24 cellular contexts compared by ENCODE assay signal in genomic region chr6:139406577-139407343, GRCh38. TPM values are rescaled to one million over a fixed set of nuclear protein-coding genes. Genes with fewer than 3 reads are reported as not detected.
DNase-seq lines count a peak whose midpoint lies in the region; ATAC-seq and TF ChIP-seq lines count a peak whose summit lies in the region.
"Had no signal": no experiment of that assay in that cellular context is flagged by ENCODE, and none has a peak within 500 bp of the region (broad histone marks: within the 10 kb centered on the region; RNA-seq: fewer than 3 reads in every experiment).

No MANE protein-coding gene starts in this region.

- no peaks in the 10 kb centered on the region for H3K36me3 ChIP-seq in parathyroid adenoma (ENCODE audit: control insufficient read depth, insufficient read depth, low read length)
- H3K36me3 ChIP-seq in tibial artery: no peaks in the 10 kb centered on the region
- no peaks in the 10 kb centered on the region for H3K36me3 ChIP-seq in transverse colon
- H3K36me3 ChIP-seq: esophagus squamous epithelium, heart left ventricle, upper lobe of right lung had no signal

- ATAC-seq in foreskin keratinocyte: no peak
- no peak for ATAC-seq in GM21737 (IDR thresholded peaks at IDR 0.05; ENCODE audit: unreplicated experiment)
- ATAC-seq: CD8-positive, alpha-beta T cell; heart left ventricle; HepG2 had no signal

- no peaks in the 10 kb centered on the region for H3K27me3 Mint-ChIP-seq in endothelial cell (ENCODE audit: unreplicated experiment)
- H3K27me3 Mint-ChIP-seq: activated CD4-positive, alpha-beta memory T cell treated with anti-CD3 and anti-CD28 coated beads for 36 hours; activated naive CD4-positive, alpha-beta T cell treated with anti-CD3 and anti-CD28 coated beads, Interleukin-2, amount 50 U/mL, for 24 hours; activated T-cell treated with anti-CD3 and anti-CD28 coated beads, Interleukin-2, amount 50 U/mL, for 24 hours had no signal

- WGBS in transverse colon (ENCODE audit: low coverage in 1 of 2), 2 donors: 79 to 91% methylated on average over 2 to 4 of the region's 4 CpGs

- H3K79me2 ChIP-seq in parathyroid adenoma: no peaks in the 10 kb centered on the region

- TF ChIP-seq CTCF in VCaP (conservative IDR thresholded peaks at IDR 0.05) (no peak), foreskin keratinocyte (conservative IDR thresholded peaks at IDR 0.05) (no peak), parathyroid adenoma (IDR thresholded peaks at IDR 0.05) (no peak), tibial artery (IDR thresholded peaks at IDR 0.05) (no peak), endothelial cell (IDR thresholded peaks at IDR 0.05; ENCODE audit: unreplicated experiment) (no peak), transverse colon (IDR thresholded peaks at IDR 0.05) (no peak)

- H3K27ac Mint-ChIP-seq in endothelial cell (ENCODE audit: unreplicated experiment): no peak overlapping the region
- H3K27ac Mint-ChIP-seq: activated CD4-positive, alpha-beta memory T cell treated with anti-CD3 and anti-CD28 coated beads for 36 hours; activated naive CD4-positive, alpha-beta T cell treated with anti-CD3 and anti-CD28 coated beads, Interleukin-2, amount 50 U/mL, for 24 hours; activated T-cell treated with anti-CD3 and anti-CD28 coated beads, Interleukin-2, amount 50 U/mL, for 24 hours; CD8-positive, alpha-beta T cell; H9 had no signal

- in situ Hi-C loops in transverse colon (cut with MboI; ENCODE audit: low pct_ligation_motif_present in 1 of 4, low pct_unique_long_range_greater_than_20kb in 1 of 4, low sequenced_read_pairs in 3 of 4): no loop called here

- H3K9ac ChIP-seq in parathyroid adenoma: no peak overlapping the region

- H3K9me3 ChIP-seq in parathyroid adenoma (ENCODE audit: control insufficient read depth, low read length) (no peaks in the 10 kb centered on the region), tibial artery (no peaks in the 10 kb centered on the region), transverse colon (no peaks in the 10 kb centered on the region)
- H3K9me3 ChIP-seq: body of pancreas, esophagus squamous epithelium, heart left ventricle, upper lobe of right lung had no signal

- H3K4me3 Mint-ChIP-seq in endothelial cell (ENCODE audit: unreplicated experiment): no peak overlapping the region
- H3K4me3 Mint-ChIP-seq: activated CD4-positive, alpha-beta memory T cell treated with anti-CD3 and anti-CD28 coated beads for 36 hours; activated naive CD4-positive, alpha-beta T cell treated with anti-CD3 and anti-CD28 coated beads, Interleukin-2, amount 50 U/mL, for 24 hours; activated T-cell treated with anti-CD3 and anti-CD28 coated beads, Interleukin-2, amount 50 U/mL, for 24 hours; CD8-positive, alpha-beta T cell; H9; nephron had no signal

- H3K36me3 Mint-ChIP-seq in endothelial cell (ENCODE audit: low read depth, unreplicated experiment): no peaks in the 10 kb centered on the region
- H3K36me3 Mint-ChIP-seq: activated CD4-positive, alpha-beta memory T cell treated with anti-CD3 and anti-CD28 coated beads for 36 hours; activated naive CD4-positive, alpha-beta T cell treated with anti-CD3 and anti-CD28 coated beads, Interleukin-2, amount 50 U/mL, for 24 hours; CD8-positive, alpha-beta T cell had no signal

- H3K4me3 ChIP-seq in parathyroid adenoma (ENCODE audit: low read depth, low read length) (no peak overlapping the region), tibial artery (no peak overlapping the region), transverse colon (no peak overlapping the region)
- H3K4me3 ChIP-seq: body of pancreas, esophagus squamous epithelium, heart left ventricle, upper lobe of right lung had no signal

- H3K9me3 Mint-ChIP-seq in endothelial cell (ENCODE audit: unreplicated experiment): no peaks in the 10 kb centered on the region
- H3K9me3 Mint-ChIP-seq: activated CD4-positive, alpha-beta memory T cell treated with anti-CD3 and anti-CD28 coated beads for 36 hours; activated naive CD4-positive, alpha-beta T cell treated with anti-CD3 and anti-CD28 coated beads, Interleukin-2, amount 50 U/mL, for 24 hours; activated T-cell treated with anti-CD3 and anti-CD28 coated beads, Interleukin-2, amount 50 U/mL, for 24 hours; CD8-positive, alpha-beta T cell; H9 had no signal

- intact Hi-C loops in tibial artery (cut with DNase I; ENCODE audit: low total_unique reads): no loop called here
- intact Hi-C loops in transverse colon (cut with DNase I; ENCODE audit: low total_unique reads): no loop called here

- H3K4me1 ChIP-seq in foreskin keratinocyte: peaks cover 10% of the 10 kb centered on the region
- peaks cover 8% of the 10 kb centered on the region for H3K4me1 ChIP-seq in parathyroid adenoma
- peaks cover 0 to 16% (median 0%) of the 10 kb centered on the region in 4 donors for H3K4me1 ChIP-seq in tibial artery
- no peaks in the 10 kb centered on the region for H3K4me1 ChIP-seq in transverse colon
- H3K4me1 ChIP-seq: body of pancreas, esophagus squamous epithelium, upper lobe of right lung had no signal

- DNase-seq in EL (peak; percentile 13), foreskin keratinocyte (peak in 1 of 2 donors; percentile 17), tibial artery (no peak), endothelial cell (ENCODE audit: low spot score) (no peak), transverse colon (no peak)
- DNase-seq: activated CD4-positive, alpha-beta memory T cell treated with anti-CD3 and anti-CD28 coated beads for 36 hours; activated T-cell treated with anti-CD3 and anti-CD28 coated beads, Interleukin-2, amount 50 U/mL, for 24 hours; body of pancreas; CD8-positive, alpha-beta T cell; esophagus squamous epithelium; H9; heart left ventricle; MM.1S; NCI-H1694; NCI-H446; NK-92 treated with Interleukin-12 subunit alpha and Interleukin-12 subunit beta, amount 100 ng/mL, for 24 hours; stimulated activated naive CD4-positive, alpha-beta T cell treated with Interleukin-2 at 50 U/mL for 16 hours; upper lobe of right lung had no signal

- no peak overlapping the region for H3K4me2 ChIP-seq in parathyroid adenoma (ENCODE audit: low read length)

- TF ChIP-seq POLR2A in transverse colon (IDR thresholded peaks at IDR 0.05): no peak

- peaks cover 26% of the 10 kb centered on the region for H3K4me1 Mint-ChIP-seq in endothelial cell (ENCODE audit: unreplicated experiment)
- H3K4me1 Mint-ChIP-seq: activated naive CD4-positive, alpha-beta T cell treated with anti-CD3 and anti-CD28 coated beads, Interleukin-2, amount 50 U/mL, for 24 hours had no signal

- H3K27me3 ChIP-seq in foreskin keratinocyte (no peaks in the 10 kb centered on the region), parathyroid adenoma (ENCODE audit: control insufficient read depth, insufficient read depth, low read length) (no peaks in the 10 kb centered on the region), tibial artery (no peaks in the 10 kb centered on the region), transverse colon (no peaks in the 10 kb centered on the region)
- H3K27me3 ChIP-seq: body of pancreas, esophagus squamous epithelium, heart left ventricle, upper lobe of right lung had no signal

- TF ChIP-seq EP300 in transverse colon (IDR thresholded peaks at IDR 0.05; ENCODE audit: low read depth): no peak

- peak overlapping the region; percentile 49 for H3K27ac ChIP-seq in VCaP
- peak overlapping the region; percentile 64 for H3K27ac ChIP-seq in foreskin keratinocyte
- peak overlapping the region; percentile 26 for H3K27ac ChIP-seq in parathyroid adenoma
- no peak overlapping the region for H3K27ac ChIP-seq in tibial artery
- H3K27ac ChIP-seq in transverse colon: no peak overlapping the region
- H3K27ac ChIP-seq: body of pancreas, heart left ventricle, upper lobe of right lung had no signal

- peak overlapping the region; percentile 53 for H2AFZ ChIP-seq in parathyroid adenoma

RNA-seq across cellular contexts. Expression of gene CITED2, which starts 32.3 kb away (rescaled TPM):
- total RNA-seq in foreskin keratinocyte (9.8 and 13.8 TPM in 2 replicates), endothelial cell (ENCODE audit: unreplicated experiment) (72.4 TPM), transverse colon (100 to 1,000 TPM in 2 of 4 donors, 10 to 100 TPM in 2; 66.6 to 116 (median 102) TPM)
- 7.9 and 11.0 TPM in 2 replicates for polyA plus RNA-seq in foreskin keratinocyte

Comparison
In these comparisons a context has a peak if more than half of its experiments do, and no peak if none do; other contexts are left out.
1. H3K27ac ChIP-seq: peak in VCaP (single experiment), foreskin keratinocyte (single experiment) and parathyroid adenoma (single experiment); none in tibial artery (0 of 2) and transverse colon (0 of 4).